Comparison of ENCODE assay signal across 18 cellular contexts in the genomic region with DNA sequence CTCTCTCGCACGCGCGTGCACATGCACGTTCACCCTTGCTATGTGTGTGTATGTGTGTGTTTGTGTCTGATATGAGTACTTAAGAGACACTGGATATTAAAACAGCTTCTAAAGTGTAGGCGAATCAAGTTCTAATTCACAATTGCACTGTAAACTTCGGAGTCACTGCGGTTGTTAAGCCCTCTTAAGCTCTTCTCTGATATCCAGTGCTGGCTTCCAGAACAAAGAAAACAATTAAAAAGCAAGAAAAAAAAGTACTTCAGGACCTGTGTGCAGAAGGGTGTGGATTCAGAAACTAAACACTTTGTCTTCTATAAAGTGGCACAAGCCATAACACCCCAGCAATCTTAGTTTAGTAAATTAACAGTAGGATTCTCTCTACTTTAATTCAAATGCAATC.
"Had no signal": no experiment of that assay in that cellular context is flagged by ENCODE, and none has a peak within 500 bp of the region (broad histone marks: within the 10 kb centered on the region; RNA-seq: fewer than 3 reads in every experiment).

No MANE protein-coding gene starts in this region.

- H3K36me3 ChIP-seq: ascending aorta, breast epithelium, right lobe of liver, suprapubic skin had no signal

- H3K27ac Mint-ChIP-seq: effector memory CD8-positive, alpha-beta T cell; naive thymus-derived CD4-positive, alpha-beta T cell; stimulated activated naive CD8-positive, alpha-beta T cell treated with anti-CD3 and anti-CD28 coated beads, Interleukin-15, Interleukin-2, amounts not matched to agents 100 ng/mL and 50 ng/mL, for 24 hours; T-cell had no signal

- H3K27me3 ChIP-seq: ascending aorta, breast epithelium, right lobe of liver, suprapubic skin had no signal

- H3K27me3 Mint-ChIP-seq: effector memory CD8-positive, alpha-beta T cell; naive thymus-derived CD4-positive, alpha-beta T cell; stimulated activated naive CD8-positive, alpha-beta T cell treated with anti-CD3 and anti-CD28 coated beads, Interleukin-15, Interleukin-2, amounts not matched to agents 100 ng/mL and 50 ng/mL, for 24 hours; T-cell had no signal

- H3K4me3 ChIP-seq: ascending aorta, breast epithelium, mucosa of descending colon, right lobe of liver, suprapubic skin had no signal

- H3K4me1 ChIP-seq: breast epithelium, right lobe of liver had no signal

- DNase-seq: activated CD4-positive, alpha-beta T cell treated with anti-CD3 and anti-CD28 coated beads, Interleukin-2, amount 50 U/mL, for 1 hour; activated CD8-positive, alpha-beta memory T cell treated with anti-CD3 and anti-CD28 coated beads for 24 hours; activated naive CD4-positive, alpha-beta T cell treated with Interleukin-2 at 50 U/mL for 16 hours; dermis blood vessel endothelial cell; effector memory CD8-positive, alpha-beta T cell; head of caudate nucleus; left colon; mucosa of descending colon; naive thymus-derived CD4-positive, alpha-beta T cell; right lobe of liver; T-cell; T1000; trophoblast cell had no signal

- H3K4me3 Mint-ChIP-seq: effector memory CD8-positive, alpha-beta T cell; naive thymus-derived CD4-positive, alpha-beta T cell; stimulated activated naive CD8-positive, alpha-beta T cell treated with anti-CD3 and anti-CD28 coated beads, Interleukin-15, Interleukin-2, amounts not matched to agents 100 ng/mL and 50 ng/mL, for 24 hours; T-cell had no signal

- H3K36me3 Mint-ChIP-seq: naive thymus-derived CD4-positive, alpha-beta T cell; T-cell had no signal

- H3K27ac ChIP-seq: ascending aorta, breast epithelium, epithelial cell of prostate, right lobe of liver, suprapubic skin had no signal

- H3K9me3 ChIP-seq: ascending aorta, breast epithelium, mucosa of descending colon, right lobe of liver, suprapubic skin had no signal

- H3K4me1 Mint-ChIP-seq: naive thymus-derived CD4-positive, alpha-beta T cell; T-cell had no signal
